Comparison of ENCODE assay signal across 1 cellular context in the genomic region with DNA sequence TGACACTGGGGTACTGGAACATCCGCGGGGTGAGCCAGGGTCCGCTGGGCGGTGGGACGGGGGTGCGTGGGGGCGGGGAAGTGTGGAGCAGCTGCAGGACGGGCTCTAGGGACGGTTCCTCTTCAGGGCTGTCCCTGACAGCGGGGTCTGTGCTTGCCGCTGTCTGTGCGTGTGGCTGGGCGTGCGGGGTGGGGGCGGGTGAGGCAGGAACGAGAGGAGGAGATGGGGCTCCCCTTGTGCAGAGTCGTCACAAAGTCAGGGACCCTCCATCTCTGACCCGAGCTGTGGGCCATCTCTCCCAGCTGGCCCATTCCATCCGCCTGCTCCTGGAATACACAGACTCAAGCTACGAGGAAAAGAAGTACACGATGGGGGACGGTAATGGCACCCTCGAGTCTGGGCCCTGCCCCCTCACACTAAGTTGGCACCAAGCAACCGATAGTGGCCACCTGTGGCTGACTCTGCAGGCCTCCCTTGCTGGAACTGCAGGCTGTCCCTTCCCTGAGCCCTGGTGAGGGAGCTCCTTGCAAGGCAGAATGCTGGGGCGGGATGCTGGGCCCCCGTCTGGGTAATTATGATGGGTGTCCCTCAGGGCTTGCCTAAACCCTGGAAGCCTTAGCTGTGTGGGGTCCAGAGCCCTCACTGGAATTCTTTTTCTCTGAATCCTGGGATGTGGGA.
A peak's percentile ranks its signal among the peaks of the same experiment; 100 is the strongest.
TF ChIP-seq lines count a peak whose summit lies in the region.

No MANE protein-coding gene starts in this region.

TF ChIP-seq in HepG2, 621 proteins besides CTCF, POLR2A, EP300 and RAD21:
- TF ChIP-seq SOX13 (IDR thresholded peaks at IDR 0.05) (no peak), SOX13 (CRISPR knock-in tag; conservative IDR thresholded peaks at IDR 0.05 in 1 of 2, IDR thresholded peaks at IDR 0.05 in 1 of 2) (no peak), ZNF703 (CRISPR knock-in tag; IDR thresholded peaks at IDR 0.05; ENCODE audit: borderline replicate concordance) (no peak), ZNF687 (CRISPR knock-in tag; IDR thresholded peaks at IDR 0.05) (peak; percentile 30; the same call in 1 of the 2 replicates), ZNF253 (CRISPR knock-in tag; IDR thresholded peaks at IDR 0.05; ENCODE audit: borderline replicate concordance) (no peak), ZNF891 (CRISPR knock-in tag; IDR thresholded peaks at IDR 0.05) (no peak), ZNF562 (CRISPR knock-in tag; IDR thresholded peaks at IDR 0.05; ENCODE audit: borderline replicate concordance) (no peak), ZNF549 (CRISPR knock-in tag; IDR thresholded peaks at IDR 0.05) (no peak), ZNF660 (CRISPR knock-in tag; IDR thresholded peaks at IDR 0.05; ENCODE audit: borderline replicate concordance, low read depth) (no peak), AHDC1 (CRISPR knock-in tag; IDR thresholded peaks at IDR 0.05; ENCODE audit: borderline replicate concordance) (no peak), KDM5B (CRISPR knock-in tag; IDR thresholded peaks at IDR 0.05; ENCODE audit: borderline replicate concordance) (0 out of 2 replicates have a peak, but pooled peaks have one; percentile 4), CSRNP2 (CRISPR knock-in tag; conservative IDR thresholded peaks at IDR 0.05; ENCODE audit: low read depth) (no peak), ZNF121 (CRISPR knock-in tag; IDR thresholded peaks at IDR 0.05) (no peak), SIN3B (IDR thresholded peaks at IDR 0.05; ENCODE audit: low read length) (no peak), NFKBIZ (CRISPR knock-in tag; IDR thresholded peaks at IDR 0.05) (no peak), ZBTB42 (CRISPR knock-in tag; IDR thresholded peaks at IDR 0.05) (no peak), UBTF (CRISPR knock-in tag; IDR thresholded peaks at IDR 0.05) (0 out of 2 replicates have a peak, but pooled peaks have one; percentile 9)
